16 cellular contexts compared by ENCODE assay signal in genomic region chr16:71796501-71796900, GRCh38. TPM values are rescaled to one million over a fixed set of nuclear protein-coding genes. Genes with fewer than 3 reads are reported as not detected.
DNase-seq lines count a peak whose midpoint lies in the region; ATAC-seq, FAIRE-seq and TF ChIP-seq lines count a peak whose summit lies in the region.
"Had no signal": no experiment of that assay in that cellular context is flagged by ENCODE, and none has a peak within 500 bp of the region (broad histone marks: within the 10 kb centered on the region; RNA-seq: fewer than 3 reads in every experiment).

No MANE protein-coding gene starts in this region.

- H3K27ac ChIP-seq in GM23248 (no peak overlapping the region), astrocyte (ENCODE audit: low read depth, low read length) (no peak overlapping the region)
- no peak overlapping the region for H3K27ac ChIP-seq in naive thymus-derived CD4-positive, alpha-beta T cell (ENCODE audit: low read depth, low read length)
- H3K27ac ChIP-seq: PC-9 had no signal

- CTCF ChIA-PET in naive thymus-derived CD4-positive, alpha-beta T cell (lab: Charles Lee), result no interaction called here

- no peaks in the 10 kb centered on the region for H3K27me3 Mint-ChIP-seq in activated T-cell treated with anti-CD3 and anti-CD28 coated beads, Interleukin-2, amount 50 U/mL, for 24 hours
- no peaks in the 10 kb centered on the region for H3K27me3 Mint-ChIP-seq in activated T-cell treated with anti-CD3 and anti-CD28 coated beads, Interleukin-2, amount 50 U/mL, for 4 hours (ENCODE audit: low read depth)
- no peaks in the 10 kb centered on the region for H3K27me3 Mint-ChIP-seq in astrocyte (ENCODE audit: low read depth, unreplicated experiment)
- H3K27me3 Mint-ChIP-seq in naive thymus-derived CD4-positive, alpha-beta T cell, result no peaks in the 10 kb centered on the region
- no peaks in the 10 kb centered on the region for H3K27me3 Mint-ChIP-seq in stimulated activated memory B cell treated with anti-CD40 and anti-IgM and Interleukin-4, amounts not matched to agents 10 μg/mL and 1 μg/mL and 100 μg/mL, for 72 hours

- H3K9ac ChIP-seq in GM23248, result no peak overlapping the region; the same call in 1 of the 2 replicates
- no peak overlapping the region for H3K9ac ChIP-seq in astrocyte (ENCODE audit: low read length)

- H3K4me3 ChIP-seq in GM23248 (no peak overlapping the region), astrocyte (ENCODE audit: insufficient read depth, low read depth, low read length) (no peak overlapping the region), BE2C (ENCODE audit: low read depth, low read length) (no peak overlapping the region)
- H3K4me3 ChIP-seq in naive thymus-derived CD4-positive, alpha-beta T cell (ENCODE audit: low read length), result no peak overlapping the region
- H3K4me3 ChIP-seq: PC-9 had no signal

- FAIRE-seq in astrocyte (lab: Jason Lieb, UNC), result no peak
- FAIRE-seq: H1 had no signal

- no peaks in the 10 kb centered on the region for H3K27me3 ChIP-seq in GM23248 (replicated peaks; ENCODE audit: insufficient read depth)
- H3K27me3 ChIP-seq in astrocyte (ENCODE audit: insufficient read depth, low read length), result no peaks in the 10 kb centered on the region
- H3K27me3 ChIP-seq in naive thymus-derived CD4-positive, alpha-beta T cell (ENCODE audit: control insufficient read depth in 2 of 2, insufficient read depth in 2 of 2, low read length in 2 of 2), result no peaks in the 10 kb centered on the region
- no peaks in the 10 kb centered on the region for H3K27me3 ChIP-seq in BE2C

- intact Hi-C loops in naive thymus-derived CD4-positive, alpha-beta T cell (cut with micrococcal nuclease), result no loop called here

- peaks cover 6% of the 10 kb centered on the region for H4K20me1 ChIP-seq in GM23248 (ENCODE audit: insufficient read depth)
- H4K20me1 ChIP-seq in astrocyte (ENCODE audit: insufficient read depth, low read length), result peaks cover 75% of the 10 kb centered on the region

- in situ Hi-C loops in GM23248 (cut with MboI), result no loop called here

- TF ChIP-seq CTCF in astrocyte (IDR thresholded peaks at IDR 0.05; ENCODE audit: insufficient read depth, low read depth, low read length) (no peak), BE2C (IDR thresholded peaks at IDR 0.05; ENCODE audit: low read depth, low read length) (no peak)

- no peaks in the 10 kb centered on the region for H3K9me2 ChIP-seq in GM23248 (ENCODE audit: insufficient read depth)

- H2AFZ ChIP-seq in GM23248 (no peak overlapping the region), astrocyte (ENCODE audit: low read depth, low read length) (no peak overlapping the region)
- H2AFZ ChIP-seq: PC-9 had no signal

- no peak overlapping the region for H3K4me3 Mint-ChIP-seq in activated T-cell treated with anti-CD3 and anti-CD28 coated beads, Interleukin-2, amount 50 U/mL, for 24 hours
- H3K4me3 Mint-ChIP-seq in activated T-cell treated with anti-CD3 and anti-CD28 coated beads, Interleukin-2, amount 50 U/mL, for 4 hours, result no peak overlapping the region
- H3K4me3 Mint-ChIP-seq in astrocyte (ENCODE audit: unreplicated experiment), result peak overlapping the region; percentile 42
- H3K4me3 Mint-ChIP-seq in naive thymus-derived CD4-positive, alpha-beta T cell, result peak overlapping the region in 5 of 10 donors; percentile 14 to 57 (median 33)
- no peak overlapping the region for H3K4me3 Mint-ChIP-seq in stimulated activated memory B cell treated with anti-CD40 and anti-IgM and Interleukin-4, amounts not matched to agents 10 μg/mL and 1 μg/mL and 100 μg/mL, for 72 hours

- H3K36me3 ChIP-seq in GM23248 (ENCODE audit: low read depth), result peaks cover 6% of the 10 kb centered on the region; the same call in 1 of the 2 replicates
- peaks cover 11% of the 10 kb centered on the region for H3K36me3 ChIP-seq in astrocyte (ENCODE audit: insufficient read depth, low read length)
- H3K36me3 ChIP-seq in naive thymus-derived CD4-positive, alpha-beta T cell (ENCODE audit: control insufficient read depth in 2 of 3, insufficient read depth in 3 of 3, low read length in 3 of 3), result no peaks in the 10 kb centered on the region
- H3K36me3 ChIP-seq in BE2C, result peaks cover 3% of the 10 kb centered on the region; the same call in 1 of the 2 replicates

- ATAC-seq in activated T-cell treated with anti-CD3 and anti-CD28 coated beads, Interleukin-2, amount 50 U/mL, for 4 hours, result no peak
- ATAC-seq in naive thymus-derived CD4-positive, alpha-beta T cell, result no peak
- no peak for ATAC-seq in stimulated activated memory B cell treated with anti-CD40 and anti-IgM and Interleukin-4, amounts not matched to agents 10 μg/mL and 1 μg/mL and 100 μg/mL, for 72 hours

- H3K79me2 ChIP-seq in GM23248 (ENCODE audit: insufficient read depth) (peaks cover 100% of the 10 kb centered on the region), astrocyte (ENCODE audit: insufficient read depth, low read length) (peaks cover 98% of the 10 kb centered on the region)

- H3K27ac Mint-ChIP-seq in activated T-cell treated with anti-CD3 and anti-CD28 coated beads, Interleukin-2, amount 50 U/mL, for 24 hours, result peak overlapping the region; percentile 9
- peak overlapping the region; percentile 68 for H3K27ac Mint-ChIP-seq in astrocyte (ENCODE audit: unreplicated experiment)
- peak overlapping the region in 7 of 9 donors; percentile 8 to 66 (median 18) for H3K27ac Mint-ChIP-seq in naive thymus-derived CD4-positive, alpha-beta T cell
- no peak overlapping the region for H3K27ac Mint-ChIP-seq in stimulated activated memory B cell treated with anti-CD40 and anti-IgM and Interleukin-4, amounts not matched to agents 10 μg/mL and 1 μg/mL and 100 μg/mL, for 72 hours

- peaks cover 22% of the 10 kb centered on the region for H3K4me1 ChIP-seq in GM23248 (ENCODE audit: insufficient read depth)
- no peaks in the 10 kb centered on the region for H3K4me1 ChIP-seq in astrocyte (ENCODE audit: insufficient read depth, low read length)
- H3K4me1 ChIP-seq in naive thymus-derived CD4-positive, alpha-beta T cell (ENCODE audit: control insufficient read depth in 2 of 2, insufficient read depth in 2 of 2, low read length in 2 of 2), result peaks cover 9 to 24% of the 10 kb centered on the region in 2 donors
- H3K4me1 ChIP-seq in BE2C, result no peaks in the 10 kb centered on the region

- H3F3A ChIP-seq in GM23248 (ENCODE audit: insufficient read depth), result peaks cover 31% of the 10 kb centered on the region

- H3K9me3 Mint-ChIP-seq in activated T-cell treated with anti-CD3 and anti-CD28 coated beads, Interleukin-2, amount 50 U/mL, for 24 hours, result no peaks in the 10 kb centered on the region
- no peaks in the 10 kb centered on the region for H3K9me3 Mint-ChIP-seq in activated T-cell treated with anti-CD3 and anti-CD28 coated beads, Interleukin-2, amount 50 U/mL, for 4 hours
- H3K9me3 Mint-ChIP-seq in astrocyte (ENCODE audit: unreplicated experiment), result no peaks in the 10 kb centered on the region
- no peaks in the 10 kb centered on the region for H3K9me3 Mint-ChIP-seq in naive thymus-derived CD4-positive, alpha-beta T cell
- H3K9me3 Mint-ChIP-seq in stimulated activated memory B cell treated with anti-CD40 and anti-IgM and Interleukin-4, amounts not matched to agents 10 μg/mL and 1 μg/mL and 100 μg/mL, for 72 hours, result no peaks in the 10 kb centered on the region

- H3K9me3 ChIP-seq in GM23248 (ENCODE audit: low read depth) (no peaks in the 10 kb centered on the region), astrocyte (ENCODE audit: insufficient read depth, low read depth, low read length) (no peaks in the 10 kb centered on the region), BE2C (no peaks in the 10 kb centered on the region)
- no peaks in the 10 kb centered on the region for H3K9me3 ChIP-seq in naive thymus-derived CD4-positive, alpha-beta T cell (ENCODE audit: control insufficient read depth in 2 of 3, low read length in 3 of 3)

- POLR2A ChIA-PET in naive thymus-derived CD4-positive, alpha-beta T cell (lab: Charles Lee), result interaction anchor here (0.7 to 1.1 kb wide), 2 partner anchors 9 to 11 kb away, joined by 3 to 4 read pairs; no protein-coding TSS in a partner anchor

- H3K4me1 Mint-ChIP-seq in activated T-cell treated with anti-CD3 and anti-CD28 coated beads, Interleukin-2, amount 50 U/mL, for 24 hours (ENCODE audit: low read depth), result peaks cover 58% of the 10 kb centered on the region
- peaks cover 47% of the 10 kb centered on the region for H3K4me1 Mint-ChIP-seq in activated T-cell treated with anti-CD3 and anti-CD28 coated beads, Interleukin-2, amount 50 U/mL, for 4 hours (ENCODE audit: low read depth)
- peaks cover 16% of the 10 kb centered on the region for H3K4me1 Mint-ChIP-seq in astrocyte (ENCODE audit: low read depth, unreplicated experiment)
- peaks cover 40 to 68% (median 64%) of the 10 kb centered on the region in 7 donors for H3K4me1 Mint-ChIP-seq in naive thymus-derived CD4-positive, alpha-beta T cell
- H3K4me1 Mint-ChIP-seq in stimulated activated memory B cell treated with anti-CD40 and anti-IgM and Interleukin-4, amounts not matched to agents 10 μg/mL and 1 μg/mL and 100 μg/mL, for 72 hours, result peaks cover 54% of the 10 kb centered on the region

- H3K4me2 ChIP-seq in GM23248 (ENCODE audit: unreplicated experiment) (peak overlapping the region; percentile 1), astrocyte (ENCODE audit: low read length) (no peak overlapping the region)
- H3K4me2 ChIP-seq: PC-9 had no signal

- no peak for DNase-seq in activated T-cell treated with anti-CD3 and anti-CD28 coated beads, Interleukin-2, amount 50 U/mL, for 24 hours
- DNase-seq in activated T-cell treated with anti-CD3 and anti-CD28 coated beads, Interleukin-2, amount 50 U/mL, for 4 hours, result no peak
- DNase-seq in GM23248, result no peak
- DNase-seq in astrocyte (ENCODE audit: low read depth), result peak; percentile 23
- DNase-seq in naive thymus-derived CD4-positive, alpha-beta T cell, result no peak
- DNase-seq in BE2C, result no peak
- DNase-seq in NCI-H82 (lab: John Stamatoyannopoulos, UW), result no peak
- DNase-seq: 8988T, MM.1S, NCI-H1105 treated with DMSO at 0.1 percent for 48 hours, NCI-H187, NCI-H446, NCI-H748 treated with DMSO at 0.1 percent for 48 hours, PC-9 had no signal

- H3K36me3 Mint-ChIP-seq in activated T-cell treated with anti-CD3 and anti-CD28 coated beads, Interleukin-2, amount 50 U/mL, for 24 hours (ENCODE audit: low read depth), result peaks cover 59% of the 10 kb centered on the region
- peaks cover 10% of the 10 kb centered on the region for H3K36me3 Mint-ChIP-seq in activated T-cell treated with anti-CD3 and anti-CD28 coated beads, Interleukin-2, amount 50 U/mL, for 4 hours (ENCODE audit: insufficient read depth)
- peaks cover 10% of the 10 kb centered on the region for H3K36me3 Mint-ChIP-seq in astrocyte (ENCODE audit: low read depth, unreplicated experiment)
- H3K36me3 Mint-ChIP-seq in naive thymus-derived CD4-positive, alpha-beta T cell, result peaks cover 0 to 27% (median 3%) of the 10 kb centered on the region in 5 donors
- peaks cover 35% of the 10 kb centered on the region for H3K36me3 Mint-ChIP-seq in stimulated activated memory B cell treated with anti-CD40 and anti-IgM and Interleukin-4, amounts not matched to agents 10 μg/mL and 1 μg/mL and 100 μg/mL, for 72 hours

RNA-seq across cellular contexts. Expression of gene AP1G1, which starts 12.1 kb away (rescaled TPM):
- 10 to 100 TPM; 88.5 to 98.7 (median 90.1) TPM for total RNA-seq in activated T-cell treated with anti-CD3 and anti-CD28 coated beads, Interleukin-2, amount 50 U/mL, for 4 hours
- 51.8 and 80.6 TPM in 2 replicates for total RNA-seq in GM23248 (2014; rRNA removed; shearing (Covaris generic))
- 25.8 and 26.2 TPM in 2 replicates for polyA plus RNA-seq in GM23248 (2016; fragmentation: Nextera tagmentation; extraction: Ambion mirVana)
- 106 and 121 TPM in 2 replicates for total RNA-seq in astrocyte
- total RNA-seq in naive thymus-derived CD4-positive, alpha-beta T cell, result 100 to 1,000 TPM in 2 of 5 experiments, 10 to 100 TPM in 3; 95.3 to 147 (median 100.0) TPM
- polyA plus RNA-seq in naive thymus-derived CD4-positive, alpha-beta T cell, result 10 to 100 TPM in 1 of 2 donors, 1 to 10 TPM in 1; 6.7 to 12.8 TPM
- 42.4 TPM for polyA plus RNA-seq in BE2C (2012; ENCODE audit: insufficient read depth, insufficient read length, low read depth)

RNA-seq across cellular contexts. Expression of gene ATXN1L, which starts 49.3 kb away (rescaled TPM):
- total RNA-seq in activated T-cell treated with anti-CD3 and anti-CD28 coated beads, Interleukin-2, amount 50 U/mL, for 4 hours, result 10 to 100 TPM; 15.3 to 17.3 (median 15.5) TPM
- 10.2 and 12.6 TPM in 2 replicates for total RNA-seq in GM23248 (2014; rRNA removed; shearing (Covaris generic))
- polyA plus RNA-seq in GM23248 (2016; fragmentation: Nextera tagmentation; extraction: Ambion mirVana), result 6.2 and 6.8 TPM in 2 replicates
- 31.9 and 32.7 TPM in 2 replicates for total RNA-seq in astrocyte
- 10 to 100 TPM; 24.6 to 52.9 (median 30.7) TPM for total RNA-seq in naive thymus-derived CD4-positive, alpha-beta T cell
- 10 to 100 TPM in 1 of 2 donors, 1 to 10 TPM in 1; 8.9 to 10.7 TPM for polyA plus RNA-seq in naive thymus-derived CD4-positive, alpha-beta T cell
- 23.1 TPM for polyA plus RNA-seq in BE2C (2012; ENCODE audit: insufficient read depth, insufficient read length, low read depth)
